In the genomic region with DNA sequence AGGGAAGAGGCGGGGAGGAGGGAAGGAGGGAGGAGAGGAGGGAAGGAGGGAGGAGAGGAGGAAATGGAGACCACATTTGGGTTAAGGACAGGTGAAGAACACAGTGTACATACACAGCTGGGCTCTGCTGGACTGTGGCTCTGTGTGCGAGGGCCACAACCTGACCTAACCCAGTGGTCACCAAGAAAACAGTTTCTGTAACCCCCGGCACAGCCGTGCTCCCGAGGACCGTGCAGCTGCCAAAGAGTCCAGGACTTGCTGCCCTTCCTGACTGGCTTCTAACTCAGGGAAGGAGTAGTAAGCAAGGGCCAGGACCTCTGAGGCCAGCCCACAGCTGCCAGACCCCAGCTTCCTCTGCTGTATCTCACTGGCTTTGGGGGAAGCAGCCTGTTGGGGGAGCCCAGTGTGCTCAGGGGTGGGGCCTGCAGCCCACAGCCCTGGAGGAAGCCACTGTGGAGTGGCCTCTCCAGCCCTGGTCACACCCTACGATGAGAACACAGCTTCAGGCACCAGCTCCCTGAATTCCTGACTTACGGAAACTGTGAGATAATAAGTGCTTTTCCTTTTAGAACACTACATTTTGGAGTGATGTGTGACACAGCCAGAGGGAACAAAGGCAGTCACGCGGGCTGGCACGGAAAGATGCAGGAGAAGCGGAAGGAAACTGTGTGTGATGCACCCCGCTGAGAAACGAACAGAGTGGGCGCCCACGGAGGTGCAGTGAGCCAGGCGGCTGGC, we compare ENCODE assay signal across 17 cellular contexts. TPM values are rescaled to one million over a fixed set of nuclear protein-coding genes. Genes with fewer than 3 reads are reported as not detected.
DNase-seq lines count a peak whose midpoint lies in the region; ATAC-seq, FAIRE-seq and TF ChIP-seq lines count a peak whose summit lies in the region.
"Had no signal": no experiment of that assay in that cellular context is flagged by ENCODE, and none has a peak within 500 bp of the region (broad histone marks: within the 10 kb centered on the region; RNA-seq: fewer than 3 reads in every experiment).

No MANE protein-coding gene starts in this region.

- H3K4ac ChIP-seq in IMR-90 (ENCODE audit: low read depth, low read length): peak overlapping the region; percentile 20; the same call in 1 of the 2 replicates

- no peak overlapping the region for H3K14ac ChIP-seq in IMR-90 (replicated peaks; ENCODE audit: low read depth, low read length)

- BruUV-seq in IMR-90 (replicated peaks; lab: Mats Ljungman, UMichigan): no TSS peak

- H2BK20ac ChIP-seq in IMR-90 (ENCODE audit: low read depth, low read length): no peak overlapping the region

- no peak overlapping the region for H2AK5ac ChIP-seq in IMR-90 (ENCODE audit: low read depth, low read length)

- no peak overlapping the region for H2BK5ac ChIP-seq in IMR-90 (ENCODE audit: low read depth, low read length, poor library complexity, severe bottlenecking)

- no peak for TF ChIP-seq CTCF in IMR-90 (conservative IDR thresholded peaks at IDR 0.05; ENCODE audit: low read depth, low read length)
- no peak for TF ChIP-seq CTCF in astrocyte (IDR thresholded peaks at IDR 0.05; ENCODE audit: insufficient read depth, low read depth, low read length)
- TF ChIP-seq CTCF in osteocyte (IDR thresholded peaks at IDR 0.05): no peak

- peak overlapping the region; percentile 86 for H3K27ac Mint-ChIP-seq in astrocyte (ENCODE audit: unreplicated experiment)
- H3K27ac Mint-ChIP-seq in osteocyte (ENCODE audit: unreplicated experiment): peak overlapping the region; percentile 93
- no peak overlapping the region for H3K27ac Mint-ChIP-seq in activated CD8-positive, alpha-beta memory T cell treated with anti-CD3 and anti-CD28 coated beads, Interleukin-2, amount 10 ng/mL, durations not matched to agents 7 days and 5 days
- H3K27ac Mint-ChIP-seq: activated B cell treated with CpG ODN at 0.5 μM for 24 hours, memory B cell had no signal

- H3K4me3 Mint-ChIP-seq in astrocyte (ENCODE audit: unreplicated experiment) (no peak overlapping the region), osteocyte (ENCODE audit: unreplicated experiment) (peak overlapping the region; percentile 52)
- H3K4me3 Mint-ChIP-seq in activated CD8-positive, alpha-beta memory T cell treated with anti-CD3 and anti-CD28 coated beads, Interleukin-2, amount 10 ng/mL, durations not matched to agents 7 days and 5 days: no peak overlapping the region
- H3K4me3 Mint-ChIP-seq: activated B cell treated with CpG ODN at 0.5 μM for 24 hours; activated T-helper 1 cell treated with anti-CD3 and anti-CD28 coated beads, Interleukin-12 subunit alpha, Interleukin-12 subunit beta, Interleukin-2, Interleukin-4 antibody, amounts not matched to agents 30 ng/mL and 10 ng/mL and 1 ng/mL, durations not matched to agents 14 hours and 24 hours and 36 hours; memory B cell had no signal

- H3K23ac ChIP-seq in IMR-90 (ENCODE audit: low read depth, low read length): no peak overlapping the region

- H2AFZ ChIP-seq in IMR-90 (replicated peaks; ENCODE audit: low read length, poor library complexity) (no peak overlapping the region), astrocyte (ENCODE audit: low read depth, low read length) (no peak overlapping the region)

- H3K9me3 Mint-ChIP-seq in astrocyte (ENCODE audit: unreplicated experiment) (no peaks in the 10 kb centered on the region), osteocyte (ENCODE audit: unreplicated experiment) (no peaks in the 10 kb centered on the region)
- no peaks in the 10 kb centered on the region for H3K9me3 Mint-ChIP-seq in activated CD8-positive, alpha-beta memory T cell treated with anti-CD3 and anti-CD28 coated beads, Interleukin-2, amount 10 ng/mL, durations not matched to agents 7 days and 5 days (ENCODE audit: low read depth)
- H3K9me3 Mint-ChIP-seq: activated B cell treated with CpG ODN at 0.5 μM for 24 hours; activated T-helper 1 cell treated with anti-CD3 and anti-CD28 coated beads, Interleukin-12 subunit alpha, Interleukin-12 subunit beta, Interleukin-2, Interleukin-4 antibody, amounts not matched to agents 30 ng/mL and 10 ng/mL and 1 ng/mL, durations not matched to agents 14 hours and 24 hours and 36 hours; memory B cell had no signal

- H3K79me1 ChIP-seq in IMR-90 (ENCODE audit: low read depth in 1 of 2, low read length in 2 of 2): peaks cover 3 to 49% of the 10 kb centered on the region in 2 experiments; a peak in 3 of 4 replicates

- DNase-seq in IMR-90 (no peak), astrocyte (ENCODE audit: low read depth) (no peak), glomerular endothelial cell (ENCODE audit: extremely low read depth, low read depth, low spot score) (peak; percentile 45), osteocyte (ENCODE audit: extremely low spot score, unreplicated experiment) (no peak), HTR-8/SVneo (ENCODE audit: insufficient read length, low spot score) (no peak), NCI-H82 (lab: John Stamatoyannopoulos, UW) (no peak)
- DNase-seq in activated CD8-positive, alpha-beta memory T cell treated with anti-CD3 and anti-CD28 coated beads, Interleukin-2, amount 10 ng/mL, durations not matched to agents 7 days and 5 days: no peak
- DNase-seq: activated B cell treated with CpG ODN at 0.5 μM for 24 hours, colonic mucosa, MV-4-11, retina, SHP77 treated with DMSO at 0.1 percent for 48 hours had no signal

- H2AK9ac ChIP-seq in IMR-90 (replicated peaks; ENCODE audit: low read depth, low read length, poor library complexity): peak overlapping the region; percentile 42

- no peaks in the 10 kb centered on the region for H3K9me1 ChIP-seq in IMR-90 (ENCODE audit: insufficient read depth, low read length)

- H3K9ac ChIP-seq in IMR-90 (ENCODE audit: low read depth, low read length): no peak overlapping the region
- peak overlapping the region; percentile 27 for H3K9ac ChIP-seq in astrocyte (ENCODE audit: low read length)

- H3K27me3 Mint-ChIP-seq in astrocyte (ENCODE audit: low read depth, unreplicated experiment): no peaks in the 10 kb centered on the region
- H3K27me3 Mint-ChIP-seq in osteocyte (ENCODE audit: unreplicated experiment): no peaks in the 10 kb centered on the region
- H3K27me3 Mint-ChIP-seq in activated CD8-positive, alpha-beta memory T cell treated with anti-CD3 and anti-CD28 coated beads, Interleukin-2, amount 10 ng/mL, durations not matched to agents 7 days and 5 days: no peaks in the 10 kb centered on the region
- H3K27me3 Mint-ChIP-seq: activated B cell treated with CpG ODN at 0.5 μM for 24 hours, memory B cell had no signal

- H3K36me3 Mint-ChIP-seq in astrocyte (ENCODE audit: low read depth, unreplicated experiment): peaks cover 17% of the 10 kb centered on the region
- peaks cover 22% of the 10 kb centered on the region for H3K36me3 Mint-ChIP-seq in osteocyte (ENCODE audit: unreplicated experiment)
- peaks cover 23% of the 10 kb centered on the region for H3K36me3 Mint-ChIP-seq in activated CD8-positive, alpha-beta memory T cell treated with anti-CD3 and anti-CD28 coated beads, Interleukin-2, amount 10 ng/mL, durations not matched to agents 7 days and 5 days

- in situ Hi-C loops in IMR-90 (cut with MboI; ENCODE audit: low sequenced_read_pairs): no loop called here

- CTCF ChIA-PET in IMR-90 (lab: Yijun Ruan, JAX): interaction anchor here (1.4 to 1.9 kb wide), 2 partner anchors 13 to 58 kb away, joined by 6 to 7 read pairs; no protein-coding TSS in a partner anchor
- CTCF ChIA-PET in activated CD8-positive, alpha-beta memory T cell treated with anti-CD3 and anti-CD28 coated beads, Interleukin-2, amount 10 ng/mL, durations not matched to agents 7 days and 5 days (lab: Charles Lee): interaction anchor here (1.1 to 2.0 kb wide), 4 partner anchors 10 to 58 kb away, joined by 4 to 9 read pairs (median 4); no protein-coding TSS in a partner anchor

- H3K4me3 ChIP-seq in IMR-90 (ENCODE audit: insufficient read depth, low read depth, low read length) (no peak overlapping the region), astrocyte (ENCODE audit: insufficient read depth, low read depth, low read length) (no peak overlapping the region)
- H3K4me3 ChIP-seq: colonic mucosa, thyroid gland had no signal

- H3K4me1 ChIP-seq in IMR-90 (ENCODE audit: control insufficient read depth, insufficient read depth, low read length): peaks cover 6% of the 10 kb centered on the region; the same call in 1 of the 2 replicates
- H3K4me1 ChIP-seq in astrocyte (ENCODE audit: insufficient read depth, low read length): peaks cover 16% of the 10 kb centered on the region
- H3K4me1 ChIP-seq: colonic mucosa had no signal

- H3K36me3 ChIP-seq in IMR-90 (ENCODE audit: control insufficient read depth, insufficient read depth, low read length) (peaks cover 92% of the 10 kb centered on the region), astrocyte (ENCODE audit: insufficient read depth, low read length) (peaks cover 37% of the 10 kb centered on the region)
- H3K36me3 ChIP-seq: colonic mucosa, thyroid gland had no signal

- H2BK120ac ChIP-seq in IMR-90 (ENCODE audit: low read depth, low read length): no peak overlapping the region

- no peak for TF ChIP-seq RAD21 in IMR-90 (IDR thresholded peaks at IDR 0.05; ENCODE audit: low read length)

- TF ChIP-seq POLR2A in IMR-90 (IDR thresholded peaks at IDR 0.05; ENCODE audit: low read depth, low read length): 0 out of 2 replicates have a peak, but pooled peaks have one; percentile 10

- H2BK15ac ChIP-seq in IMR-90 (ENCODE audit: low read depth, low read length): no peak overlapping the region

- H4K20me1 ChIP-seq in IMR-90 (ENCODE audit: insufficient read depth, low read length) (peaks cover 60% of the 10 kb centered on the region), astrocyte (ENCODE audit: insufficient read depth, low read length) (peaks cover 84% of the 10 kb centered on the region)

- no peaks in the 10 kb centered on the region for H3K27me3 ChIP-seq in IMR-90 (ENCODE audit: control insufficient read depth, insufficient read depth, low read length)
- H3K27me3 ChIP-seq in astrocyte (ENCODE audit: insufficient read depth, low read length): no peaks in the 10 kb centered on the region
- H3K27me3 ChIP-seq: colonic mucosa, thyroid gland had no signal

- 90% methylated on average over 8 of the region's 17 CpGs; no CpG with 5 or more reads in 1 of the 2 experiments for WGBS in IMR-90 (ENCODE audit: extremely low coverage in 2 of 2, insufficient read length in 1 of 2), 2 experiments

- H4K5ac ChIP-seq in IMR-90 (ENCODE audit: low read depth, low read length): no peak overlapping the region

- no peak overlapping the region for H4K91ac ChIP-seq in IMR-90 (ENCODE audit: insufficient read depth, low read depth, low read length)

- intact Hi-C loops in IMR-90 (cut with micrococcal nuclease): no loop called here

- H3K27ac ChIP-seq in IMR-90 (ENCODE audit: insufficient read depth, low read length) (no peak overlapping the region), astrocyte (ENCODE audit: low read depth, low read length) (no peak overlapping the region)
- H3K27ac ChIP-seq: colonic mucosa, thyroid gland had no signal

- POLR2A ChIA-PET in IMR-90 (lab: Charles Lee; ENCODE audit: unreplicated experiment): no interaction called here

- H4K8ac ChIP-seq in IMR-90 (ENCODE audit: low read depth in 2 of 2, low read length in 2 of 2): no peak overlapping the region

- H3K79me2 ChIP-seq in astrocyte (ENCODE audit: insufficient read depth, low read length): peaks cover 15% of the 10 kb centered on the region

- no peak overlapping the region for H3K4me2 ChIP-seq in IMR-90 (ENCODE audit: low read depth, low read length)
- H3K4me2 ChIP-seq in astrocyte (ENCODE audit: low read length): no peak overlapping the region

- ATAC-seq in IMR-90 (ENCODE audit: low read depth) (peak; percentile 59; the same call in 1 of the 2 replicates), HG02642 (IDR thresholded peaks at IDR 0.05; ENCODE audit: poor library complexity, unreplicated experiment) (no peak)
- no peak for ATAC-seq in activated CD8-positive, alpha-beta memory T cell treated with anti-CD3 and anti-CD28 coated beads, Interleukin-2, amount 10 ng/mL, durations not matched to agents 7 days and 5 days

- peaks cover 11% of the 10 kb centered on the region for H3K4me1 Mint-ChIP-seq in astrocyte (ENCODE audit: low read depth, unreplicated experiment)
- H3K4me1 Mint-ChIP-seq in osteocyte (ENCODE audit: unreplicated experiment): peaks cover 55% of the 10 kb centered on the region
- H3K4me1 Mint-ChIP-seq in activated CD8-positive, alpha-beta memory T cell treated with anti-CD3 and anti-CD28 coated beads, Interleukin-2, amount 10 ng/mL, durations not matched to agents 7 days and 5 days: no peaks in the 10 kb centered on the region

- FAIRE-seq in astrocyte (lab: Jason Lieb, UNC) (no peak), HTR-8/SVneo (lab: Jason Lieb, UNC) (no peak)
- FAIRE-seq: D721Med had no signal

- no peaks in the 10 kb centered on the region for H3K9me3 ChIP-seq in IMR-90 (ENCODE audit: control insufficient read depth, insufficient read depth, low read length)
- no peaks in the 10 kb centered on the region for H3K9me3 ChIP-seq in astrocyte (ENCODE audit: insufficient read depth, low read depth, low read length)
- H3K9me3 ChIP-seq: colonic mucosa, thyroid gland had no signal

- H3K18ac ChIP-seq in IMR-90 (ENCODE audit: low read depth, low read length): no peak overlapping the region

- no peak overlapping the region for H3K56ac ChIP-seq in IMR-90 (ENCODE audit: extremely low read depth, insufficient read depth, low read length)

- dilution Hi-C loops in IMR-90 (cut with HindIII; ENCODE audit: low sequenced_read_pairs, unreplicated experiment): no loop called here

RNA-seq across cellular contexts. Expression of a gene that starts 32.3 kb away (rescaled TPM):
- total RNA-seq in IMR-90 (2012; rRNA removed) (11.3 and 13.6 TPM in 2 replicates), astrocyte (815 and 816 TPM in 2 replicates), glomerular endothelial cell (16.9 and 57.2 TPM in 2 replicates), osteocyte (127 and 133 TPM in 2 replicates)
- 87.9 and 101 TPM in 2 replicates for polyA plus RNA-seq in IMR-90 (2012; rRNA removed)
- polyA plus RNA-seq in IMR-90 (2012; cell fraction: cytosol; rRNA removed): 70.4 and 146 TPM in 2 replicates
- polyA plus RNA-seq in IMR-90 (2012; cell fraction: nucleus; rRNA removed; ENCODE audit: low replicate concordance): 88.7 and 147 TPM in 2 replicates
- 100 to 1,000 TPM; 114 to 220 TPM for total RNA-seq in activated CD8-positive, alpha-beta memory T cell treated with anti-CD3 and anti-CD28 coated beads, Interleukin-2, amount 10 ng/mL, durations not matched to agents 7 days and 5 days
